ENCODE assay signal across 8 cellular contexts in genomic region chr10:100184426-100185219, GRCh38. TPM values are rescaled to one million over a fixed set of nuclear protein-coding genes. Genes with fewer than 3 reads are reported as not detected.
DNase-seq lines count a peak whose midpoint lies in the region; ATAC-seq and TF ChIP-seq lines count a peak whose summit lies in the region.

No MANE protein-coding gene starts in this region.

- peak; percentile 23 for DNase-seq in 8988T
- DNase-seq in GM03348 (ENCODE audit: low spot score): peak; percentile 25
- DNase-seq in NCI-H2171 (lab: John Stamatoyannopoulos, UW): peak; percentile 4
- no peak for DNase-seq in astrocyte of the cerebellum (ENCODE audit: low read depth)
- DNase-seq in left kidney (ENCODE audit: low read depth, low spot score): peak; percentile 68
- DNase-seq in NCI-H2081 treated with DMSO at 0.1 percent for 48 hours (lab: John Stamatoyannopoulos, UW): no peak

- no peaks in the 10 kb centered on the region for H3K27me3 ChIP-seq in thymus (ENCODE audit: control insufficient read depth, insufficient read depth)

- in situ Hi-C loops in astrocyte of the cerebellum (cut with HindIII; ENCODE audit: low sequenced_read_pairs): no loop called here

- H3K27ac ChIP-seq in thymus (ENCODE audit: low read depth): peak overlapping the region; percentile 69

- H3K4me1 ChIP-seq in thymus (ENCODE audit: control insufficient read depth, insufficient read depth, low read length): peaks cover 12% of the 10 kb centered on the region

- TF ChIP-seq CTCF in astrocyte of the cerebellum (IDR thresholded peaks at IDR 0.05; ENCODE audit: low read depth, low read length, missing control alignments): no peak

- peaks cover 4% of the 10 kb centered on the region for H3K36me3 ChIP-seq in thymus (ENCODE audit: control insufficient read depth, insufficient read depth)

- H3K9me3 ChIP-seq in thymus (ENCODE audit: control insufficient read depth): no peaks in the 10 kb centered on the region

- WGBS in thymus: 12% methylated on average over 6 of the region's 6 CpGs

- no peak for ATAC-seq in GM21381 (IDR thresholded peaks at IDR 0.05; ENCODE audit: unreplicated experiment)

- H3K4me3 ChIP-seq in astrocyte of the cerebellum (ENCODE audit: low read depth, low read length): peak overlapping the region; percentile 96
- peak overlapping the region; percentile 86 for H3K4me3 ChIP-seq in thymus (ENCODE audit: low read length)

RNA-seq across cellular contexts. Expression of gene ERLIN1, which starts 1.2 kb away (rescaled TPM):
- polyA plus RNA-seq in thymus: 8.2 TPM

RNA-seq across cellular contexts. Expression of gene CHUK, which starts 44.8 kb away (rescaled TPM):
- 12.9 TPM for polyA plus RNA-seq in thymus

Comparison
In these comparisons a context has a peak if more than half of its experiments do, and no peak if none do; other contexts are left out.
1. DNase-seq: peak in 8988T (single experiment), GM03348 (single experiment), NCI-H2171 (single experiment) and left kidney (single experiment); none in astrocyte of the cerebellum (single experiment) and NCI-H2081 treated with DMSO at 0.1 percent for 48 hours (single experiment).